ENCODE assay signal across 15 cellular contexts in genomic region chr10:77524300-77524711, GRCh38.
DNase-seq lines count a peak whose midpoint lies in the region; ATAC-seq and TF ChIP-seq lines count a peak whose summit lies in the region.
"Had no signal": no experiment of that assay in that cellular context is flagged by ENCODE, and none has a peak within 500 bp of the region (broad histone marks: within the 10 kb centered on the region; RNA-seq: fewer than 3 reads in every experiment).

No MANE protein-coding gene starts in this region.

- no peaks in the 10 kb centered on the region for H3K9me3 ChIP-seq in hepatocyte (ENCODE audit: low read depth)
- H3K9me3 ChIP-seq: esophagus squamous epithelium had no signal

- no peaks in the 10 kb centered on the region for H3K79me2 ChIP-seq in hepatocyte

- TF ChIP-seq CTCF in hepatocyte (IDR thresholded peaks at IDR 0.05; ENCODE audit: poor library complexity): no peak

- H3K4me3 ChIP-seq in hepatocyte: no peak overlapping the region
- H3K4me3 ChIP-seq: esophagus squamous epithelium had no signal

- H2AFZ ChIP-seq in hepatocyte: no peak overlapping the region

- ATAC-seq in GM21381 (IDR thresholded peaks at IDR 0.05; ENCODE audit: unreplicated experiment): no peak
- ATAC-seq: activated T-cell treated with anti-CD3 and anti-CD28 coated beads, Interleukin-2, amount 50 U/mL, for 72 hours; stimulated activated memory B cell treated with anti-CD40 and anti-IgM and Interleukin-4, amounts not matched to agents 10 μg/mL and 1 μg/mL and 100 μg/mL, for 72 hours had no signal

- 33% methylated on average over 6 of the region's 6 CpGs for WGBS in hepatocyte (ENCODE audit: low lambda C conversion rate, missing lambda C conversion rate)

- H3K27ac ChIP-seq in hepatocyte: no peak overlapping the region
- H3K27ac ChIP-seq: WERI-Rb-1 had no signal

- H4K20me1 ChIP-seq in hepatocyte (ENCODE audit: insufficient read depth, poor library complexity, severe bottlenecking): no peaks in the 10 kb centered on the region

- H3K36me3 ChIP-seq in hepatocyte (replicated peaks; ENCODE audit: insufficient read depth, low read depth): no peaks in the 10 kb centered on the region
- H3K36me3 ChIP-seq: esophagus squamous epithelium, WERI-Rb-1 had no signal

- H3K27me3 ChIP-seq in hepatocyte: no peaks in the 10 kb centered on the region
- H3K27me3 ChIP-seq: esophagus squamous epithelium had no signal

- no peak overlapping the region for H3K4me2 ChIP-seq in hepatocyte

- H3K9me2 ChIP-seq in hepatocyte (replicated peaks; ENCODE audit: insufficient read depth): no peaks in the 10 kb centered on the region

- DNase-seq in GM04504 (ENCODE audit: low read depth): peak; percentile 89
- DNase-seq in amniotic epithelial cell (ENCODE audit: low read depth): peak; percentile 79
- peak; percentile 75 for DNase-seq in glomerular visceral epithelial cell (ENCODE audit: extremely low spot score)
- DNase-seq in stromal cell of bone marrow (ENCODE audit: low read depth): peak; percentile 68
- DNase-seq in hepatocyte (ENCODE audit: low spot score): no peak
- no peak for DNase-seq in activated CD8-positive, alpha-beta memory T cell treated with anti-CD3 and anti-CD28 coated beads, Interleukin-2, amount 50 U/mL, for 48 hours
- DNase-seq in activated CD8-positive, alpha-beta memory T cell treated with anti-CD3 and anti-CD28 coated beads, Interleukin-2, amount 50 U/mL, for 4 hours: no peak
- DNase-seq: activated T-cell treated with anti-CD3 and anti-CD28 coated beads, Interleukin-2, amount 50 U/mL, for 72 hours; central memory CD4-positive, alpha-beta T cell; esophagus squamous epithelium; NCI-H1092 treated with DMSO at 0.1 percent for 48 hours; NCI-H510A; WERI-Rb-1 had no signal

- no peaks in the 10 kb centered on the region for H3K4me1 ChIP-seq in hepatocyte (ENCODE audit: insufficient read depth)
- H3K4me1 ChIP-seq: esophagus squamous epithelium had no signal

Comparison
In these comparisons a context has a peak if more than half of its experiments do, and no peak if none do; other contexts are left out.
1. DNase-seq: peak in GM04504 (single experiment), amniotic epithelial cell (single experiment), glomerular visceral epithelial cell (single experiment) and stromal cell of bone marrow (single experiment); none in hepatocyte (single experiment), activated CD8-positive, alpha-beta memory T cell treated with anti-CD3 and anti-CD28 coated beads, Interleukin-2, amount 50 U/mL, for 48 hours (single experiment) and activated CD8-positive, alpha-beta memory T cell treated with anti-CD3 and anti-CD28 coated beads, Interleukin-2, amount 50 U/mL, for 4 hours (single experiment).